In the genomic region with DNA sequence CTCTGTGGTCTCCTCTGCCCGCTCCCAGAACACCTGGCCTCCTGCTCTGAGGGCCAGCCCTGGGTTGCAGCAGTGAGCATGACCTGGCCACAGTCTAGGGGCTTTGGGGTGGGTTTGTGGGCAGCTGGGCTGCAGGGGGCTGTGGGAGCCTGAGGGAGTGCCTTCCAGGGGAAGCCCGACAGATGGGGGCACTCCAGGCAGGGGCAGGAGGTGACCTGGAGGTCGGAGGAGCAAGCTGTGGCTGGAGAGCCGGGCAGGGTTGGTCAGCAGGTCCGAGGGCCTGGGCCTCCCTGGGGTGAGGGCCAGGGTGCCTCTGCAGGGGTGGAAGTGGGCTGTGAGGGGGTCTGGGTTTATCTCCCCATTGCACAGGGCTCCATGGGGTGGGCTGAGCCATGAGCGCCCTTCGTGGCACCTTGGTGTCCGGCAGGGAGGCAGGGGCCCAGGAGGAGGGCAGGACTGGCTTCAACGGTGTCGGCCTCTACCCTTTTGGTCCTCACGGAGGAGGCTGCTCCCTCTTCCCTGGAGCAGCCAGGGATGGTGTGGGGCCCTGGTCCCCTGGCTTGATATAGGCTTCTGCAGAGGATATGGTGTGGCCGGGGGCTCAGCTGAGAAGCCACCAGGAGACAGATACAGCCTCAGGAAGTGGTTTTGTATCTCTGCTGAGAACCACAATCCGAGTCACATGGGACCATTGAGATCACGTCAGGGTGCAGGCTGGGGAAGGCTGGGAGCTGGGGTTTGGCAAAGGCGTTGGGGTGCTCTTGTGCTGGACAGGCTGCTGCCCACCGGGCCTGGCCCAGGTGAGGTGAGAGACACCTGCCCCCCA, we compare ENCODE assay signal across 10 cellular contexts. TPM values are rescaled to one million over a fixed set of nuclear protein-coding genes. Genes with fewer than 3 reads are reported as not detected.
DNase-seq lines count a peak whose midpoint lies in the region; ATAC-seq and TF ChIP-seq lines count a peak whose summit lies in the region.
"Had no signal": no experiment of that assay in that cellular context is flagged by ENCODE, and none has a peak within 500 bp of the region (broad histone marks: within the 10 kb centered on the region; RNA-seq: fewer than 3 reads in every experiment).

No MANE protein-coding gene starts in this region.

- no peaks in the 10 kb centered on the region for H3K9me3 ChIP-seq in SU-DHL-6 (ENCODE audit: insufficient read depth, low read length)
- H3K9me3 ChIP-seq: lower lobe of right lung had no signal

- no peaks in the 10 kb centered on the region for H3K9me3 Mint-ChIP-seq in activated naive CD8-positive, alpha-beta T cell treated with anti-CD3 and anti-CD28 coated beads, Interleukin-2, amount 50 U/mL, for 24 hours
- no peaks in the 10 kb centered on the region for H3K9me3 Mint-ChIP-seq in stimulated activated memory B cell treated with anti-CD40 and anti-IgM and Interleukin-4, amounts not matched to agents 10 μg/mL and 1 μg/mL and 100 μg/mL, for 72 hours

- H3K36me3 Mint-ChIP-seq in activated naive CD8-positive, alpha-beta T cell treated with anti-CD3 and anti-CD28 coated beads, Interleukin-2, amount 50 U/mL, for 24 hours (ENCODE audit: low read depth): no peaks in the 10 kb centered on the region
- H3K36me3 Mint-ChIP-seq in stimulated activated memory B cell treated with anti-CD40 and anti-IgM and Interleukin-4, amounts not matched to agents 10 μg/mL and 1 μg/mL and 100 μg/mL, for 72 hours: no peaks in the 10 kb centered on the region

- no peaks in the 10 kb centered on the region for H3K9me2 ChIP-seq in SU-DHL-6 (replicated peaks; ENCODE audit: insufficient read depth, low read length)

- H3K27ac Mint-ChIP-seq in activated naive CD8-positive, alpha-beta T cell treated with anti-CD3 and anti-CD28 coated beads, Interleukin-2, amount 50 U/mL, for 24 hours: peak overlapping the region; percentile 42
- peak overlapping the region; percentile 79 for H3K27ac Mint-ChIP-seq in stimulated activated memory B cell treated with anti-CD40 and anti-IgM and Interleukin-4, amounts not matched to agents 10 μg/mL and 1 μg/mL and 100 μg/mL, for 72 hours

- H4K20me1 ChIP-seq in SU-DHL-6 (ENCODE audit: low read depth, low read length): no peaks in the 10 kb centered on the region

- H3K36me3 ChIP-seq in SU-DHL-6 (ENCODE audit: low read length): no peaks in the 10 kb centered on the region
- H3K36me3 ChIP-seq: lower lobe of right lung had no signal

- H3K4me1 Mint-ChIP-seq in activated naive CD8-positive, alpha-beta T cell treated with anti-CD3 and anti-CD28 coated beads, Interleukin-2, amount 50 U/mL, for 24 hours: peaks cover 50% of the 10 kb centered on the region
- H3K4me1 Mint-ChIP-seq in stimulated activated memory B cell treated with anti-CD40 and anti-IgM and Interleukin-4, amounts not matched to agents 10 μg/mL and 1 μg/mL and 100 μg/mL, for 72 hours: peaks cover 77% of the 10 kb centered on the region

- TF ChIP-seq CTCF in SU-DHL-6 (IDR thresholded peaks at IDR 0.05; ENCODE audit: insufficient read depth, low read length, poor library complexity, severe bottlenecking): no peak

- no peaks in the 10 kb centered on the region for H3K27me3 ChIP-seq in SU-DHL-6 (ENCODE audit: low read length)

- H3K4me3 Mint-ChIP-seq in activated naive CD8-positive, alpha-beta T cell treated with anti-CD3 and anti-CD28 coated beads, Interleukin-2, amount 50 U/mL, for 24 hours: no peak overlapping the region
- peak overlapping the region; percentile 23 for H3K4me3 Mint-ChIP-seq in stimulated activated memory B cell treated with anti-CD40 and anti-IgM and Interleukin-4, amounts not matched to agents 10 μg/mL and 1 μg/mL and 100 μg/mL, for 72 hours

- peak overlapping the region; percentile 32 for H3K4me2 ChIP-seq in SU-DHL-6 (ENCODE audit: low read depth, low read length, poor library complexity, severe bottlenecking)

- H3K4me3 ChIP-seq in SU-DHL-6 (ENCODE audit: insufficient read depth, low read length, poor library complexity, severe bottlenecking): no peak overlapping the region
- H3K4me3 ChIP-seq: lower lobe of right lung had no signal

- peak overlapping the region; percentile 10; the same call in 1 of the 2 replicates for H3K9ac ChIP-seq in SU-DHL-6 (ENCODE audit: low read length)

- ATAC-seq in activated naive CD8-positive, alpha-beta T cell treated with anti-CD3 and anti-CD28 coated beads, Interleukin-2, amount 50 U/mL, for 24 hours: peak; percentile 95
- ATAC-seq in stimulated activated memory B cell treated with anti-CD40 and anti-IgM and Interleukin-4, amounts not matched to agents 10 μg/mL and 1 μg/mL and 100 μg/mL, for 72 hours: peak; percentile 86

- peak; percentile 31 for DNase-seq in NK-92 treated with Interleukin-12 subunit alpha and Interleukin-12 subunit beta, amount 100 ng/mL, for 24 hours (lab: John Stamatoyannopoulos, UW)
- DNase-seq in NK-92 (lab: John Stamatoyannopoulos, UW; ENCODE audit: unreplicated experiment): no peak
- DNase-seq in activated naive CD8-positive, alpha-beta T cell treated with anti-CD3 and anti-CD28 coated beads, Interleukin-2, amount 50 U/mL, for 24 hours: peak; percentile 54
- no peak for DNase-seq in NCI-H446 treated with DMSO at 0.1 percent for 48 hours (lab: John Stamatoyannopoulos, UW)
- no peak for DNase-seq in caudate nucleus (lab: John Stamatoyannopoulos, UW)
- DNase-seq in SK-N-DZ (ENCODE audit: low spot score): no peak
- DNase-seq: lower lobe of right lung had no signal

- H3K27me3 Mint-ChIP-seq in activated naive CD8-positive, alpha-beta T cell treated with anti-CD3 and anti-CD28 coated beads, Interleukin-2, amount 50 U/mL, for 24 hours: no peaks in the 10 kb centered on the region
- no peaks in the 10 kb centered on the region for H3K27me3 Mint-ChIP-seq in stimulated activated memory B cell treated with anti-CD40 and anti-IgM and Interleukin-4, amounts not matched to agents 10 μg/mL and 1 μg/mL and 100 μg/mL, for 72 hours

- peak overlapping the region; percentile 12 for H3K27ac ChIP-seq in SU-DHL-6 (ENCODE audit: low read depth, low read length)
- H3K27ac ChIP-seq in caudate nucleus (ENCODE audit: low read depth, low read length): no peak overlapping the region
- H3K27ac ChIP-seq: 22Rv1, lower lobe of right lung had no signal

- no peak overlapping the region for H2AFZ ChIP-seq in SU-DHL-6 (ENCODE audit: low read depth, low read length, severe bottlenecking)

- no peaks in the 10 kb centered on the region for H3K79me2 ChIP-seq in SU-DHL-6 (ENCODE audit: insufficient read depth, low read length)

- peaks cover 11% of the 10 kb centered on the region for H3F3A ChIP-seq in SU-DHL-6 (ENCODE audit: insufficient read depth)

RNA-seq across cellular contexts. Expression of a gene that starts 22.3 kb away (rescaled TPM):
- polyA plus RNA-seq in SK-N-DZ (2014; cell fraction: cytosol; rRNA removed): not detected in 2 replicates
- not detected in 2 replicates for polyA plus RNA-seq in SK-N-DZ (2014; cell fraction: nucleus; rRNA removed)

RNA-seq across cellular contexts. Expression of a gene that starts 22.8 kb away (rescaled TPM):
- polyA plus RNA-seq in SK-N-DZ (2014; cell fraction: cytosol; rRNA removed): 0.26 and 0.38 TPM in 2 replicates
- polyA plus RNA-seq in SK-N-DZ (2014; cell fraction: nucleus; rRNA removed): 2.9 and 3.9 TPM in 2 replicates

Comparison
In these comparisons a context has a peak if more than half of its experiments do, and no peak if none do; other contexts are left out.
1. DNase-seq: peak in NK-92 treated with Interleukin-12 subunit alpha and Interleukin-12 subunit beta, amount 100 ng/mL, for 24 hours (single experiment) and activated naive CD8-positive, alpha-beta T cell treated with anti-CD3 and anti-CD28 coated beads, Interleukin-2, amount 50 U/mL, for 24 hours (single experiment); none in NK-92 (single experiment), NCI-H446 treated with DMSO at 0.1 percent for 48 hours (single experiment), caudate nucleus (0 of 61) and SK-N-DZ (single experiment).